In the genomic region with DNA sequence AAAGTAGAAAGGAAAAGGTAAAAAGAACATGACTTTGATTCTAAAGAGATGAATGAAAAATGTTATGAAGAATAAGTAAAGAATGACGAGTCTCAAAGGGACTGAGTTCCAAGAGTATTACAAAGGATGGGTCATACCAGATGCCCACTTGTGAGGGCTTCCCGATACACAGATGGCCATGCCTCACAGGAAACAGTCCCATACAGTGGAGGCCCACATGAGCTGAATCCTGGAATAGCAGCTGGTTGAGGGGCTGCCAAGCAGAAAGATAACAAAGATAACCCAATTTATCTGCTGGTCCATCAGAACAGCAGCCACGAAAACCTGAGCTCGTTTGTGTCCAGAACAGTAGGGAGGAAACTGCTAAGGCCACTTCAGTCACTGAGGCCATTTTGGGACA, we compare ENCODE assay signal across 11 cellular contexts. TPM values are rescaled to one million over a fixed set of nuclear protein-coding genes. Genes with fewer than 3 reads are reported as not detected.
DNase-seq lines count a peak whose midpoint lies in the region; TF ChIP-seq lines count a peak whose summit lies in the region.
"Had no signal": no experiment of that assay in that cellular context is flagged by ENCODE, and none has a peak within 500 bp of the region (broad histone marks: within the 10 kb centered on the region; RNA-seq: fewer than 3 reads in every experiment).

No MANE protein-coding gene starts in this region.

- peaks cover 79% of the 10 kb centered on the region for H3F3A ChIP-seq in GM23248 (ENCODE audit: insufficient read depth)

- H3K27me3 ChIP-seq in GM23248 (replicated peaks; ENCODE audit: insufficient read depth) (no peaks in the 10 kb centered on the region), parathyroid adenoma (ENCODE audit: control insufficient read depth, insufficient read depth, low read length) (no peaks in the 10 kb centered on the region)

- no peaks in the 10 kb centered on the region for H3K9me2 ChIP-seq in GM23248 (ENCODE audit: insufficient read depth)

- peak; percentile 85 for DNase-seq in GM23248
- peak; percentile 96 for DNase-seq in RKO (ENCODE audit: low spot score)
- peak; percentile 25 for DNase-seq in epithelial cell of esophagus (ENCODE audit: low read depth)
- DNase-seq in activated gamma-delta T cell (lab: John Stamatoyannopoulos, UW) = no peak
- no peak for DNase-seq in NCI-H187 (lab: John Stamatoyannopoulos, UW)
- DNase-seq in NCI-H748 (lab: John Stamatoyannopoulos, UW; ENCODE audit: unreplicated experiment) = no peak
- DNase-seq: activated naive CD4-positive, alpha-beta T cell treated with anti-CD3 and anti-CD28 coated beads for 36 hours; effector CD8-positive, alpha-beta T cell; NCI-H2227 treated with DMSO at 0.1 percent for 48 hours; SHP77 treated with DMSO at 0.1 percent for 48 hours had no signal

- H3K4me3 ChIP-seq in GM23248 = peak overlapping the region; percentile 98
- no peak overlapping the region for H3K4me3 ChIP-seq in epithelial cell of esophagus (ENCODE audit: low read length)
- H3K4me3 ChIP-seq in parathyroid adenoma (ENCODE audit: low read depth, low read length) = no peak overlapping the region

- H3K9ac ChIP-seq in GM23248 (peak overlapping the region; percentile 99), parathyroid adenoma (no peak overlapping the region)

- H2AFZ ChIP-seq in GM23248 = no peak overlapping the region
- H2AFZ ChIP-seq in parathyroid adenoma = no peak overlapping the region

- no peaks in the 10 kb centered on the region for H4K20me1 ChIP-seq in GM23248 (ENCODE audit: insufficient read depth)

- peaks cover 87% of the 10 kb centered on the region for H3K79me2 ChIP-seq in GM23248 (ENCODE audit: insufficient read depth)
- H3K79me2 ChIP-seq in parathyroid adenoma = peaks cover 21% of the 10 kb centered on the region

- H3K4me2 ChIP-seq in GM23248 (ENCODE audit: unreplicated experiment) (peak overlapping the region; percentile 92), parathyroid adenoma (ENCODE audit: low read length) (peak overlapping the region; percentile 55)

- H3K4me1 ChIP-seq in GM23248 (ENCODE audit: insufficient read depth) = peaks cover 66% of the 10 kb centered on the region
- H3K4me1 ChIP-seq in parathyroid adenoma = peaks cover 29% of the 10 kb centered on the region

- H3K27ac ChIP-seq in GM23248 (peak overlapping the region; percentile 98), parathyroid adenoma (no peak overlapping the region)

- WGBS in GM23248 (ENCODE audit: low coverage in 1 of 2, low lambda C conversion rate in 2 of 2, missing lambda C conversion rate in 2 of 2), 2 experiments = 9 to 16% methylated on average over 4 of the region's 4 CpGs

- H3K9me3 ChIP-seq in GM23248 (ENCODE audit: low read depth) (no peaks in the 10 kb centered on the region), parathyroid adenoma (ENCODE audit: control insufficient read depth, low read length) (no peaks in the 10 kb centered on the region)

- TF ChIP-seq CTCF in epithelial cell of esophagus (IDR thresholded peaks at IDR 0.05; ENCODE audit: insufficient read depth, low read depth, low read length, missing control alignments) (no peak), parathyroid adenoma (IDR thresholded peaks at IDR 0.05) (no peak)

- H3K36me3 ChIP-seq in GM23248 (ENCODE audit: low read depth) (peaks cover 60% of the 10 kb centered on the region), parathyroid adenoma (ENCODE audit: control insufficient read depth, insufficient read depth, low read length) (no peaks in the 10 kb centered on the region)

- in situ Hi-C loops in GM23248 (cut with MboI) = no loop called here

RNA-seq across cellular contexts. Expression of gene SSR3, which starts 3.7 kb away (rescaled TPM):
- 364 and 409 TPM in 2 replicates for total RNA-seq in GM23248 (2014; rRNA removed; shearing (Covaris generic))
- polyA plus RNA-seq in GM23248 (2016; fragmentation: Nextera tagmentation; extraction: Ambion mirVana) = 551 and 566 TPM in 2 replicates

Comparison
In these comparisons a context has a peak if more than half of its experiments do, and no peak if none do; other contexts are left out.
1. DNase-seq: peak in GM23248 (single experiment), RKO (single experiment) and epithelial cell of esophagus (single experiment); none in activated gamma-delta T cell (single experiment), NCI-H187 (0 of 2) and NCI-H748 (single experiment).